Comparison of ENCODE assay signal across 25 cellular contexts in the genomic region with DNA sequence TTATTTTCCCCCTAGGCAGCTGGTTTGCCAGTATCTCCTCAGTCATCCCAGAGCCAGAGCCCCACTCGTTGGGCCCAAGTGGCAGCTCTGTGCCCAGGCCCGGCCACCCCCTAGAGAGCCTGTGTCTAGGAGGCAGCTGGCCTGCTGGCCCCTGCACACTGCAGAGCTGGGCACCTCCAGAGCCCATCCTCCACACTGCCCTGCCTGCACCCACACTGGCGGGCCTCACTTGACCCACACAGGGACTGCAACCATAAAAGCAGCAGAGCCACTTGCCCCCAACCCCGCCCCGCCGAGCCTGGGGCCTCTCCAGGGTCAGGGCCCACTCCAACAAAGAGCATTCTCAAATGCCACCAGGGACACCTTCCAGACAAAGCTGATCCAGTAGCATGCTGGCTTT.
"Had no signal": no experiment of that assay in that cellular context is flagged by ENCODE, and none has a peak within 500 bp of the region (broad histone marks: within the 10 kb centered on the region; RNA-seq: fewer than 3 reads in every experiment).

No MANE protein-coding gene starts in this region.

- H3K4me3 ChIP-seq: left ventricle myocardium inferior, ovary, prostate gland, sigmoid colon, upper lobe of left lung had no signal

- H3K9me3 ChIP-seq: left ventricle myocardium inferior, ovary, prostate gland, sigmoid colon, upper lobe of left lung had no signal

- H3K27ac ChIP-seq: epithelial cell of prostate, left ventricle myocardium inferior, ovary, prostate gland, sigmoid colon, upper lobe of left lung had no signal

- H3K27ac Mint-ChIP-seq: activated CD4-positive, alpha-beta memory T cell treated with anti-CD3 and anti-CD28 coated beads for 36 hours; activated CD4-positive, alpha-beta T cell treated with anti-CD3 and anti-CD28 coated beads, Interleukin-2, amount 10 ng/mL, durations not matched to agents 24 days and 14 days; activated naive CD4-positive, alpha-beta T cell treated with anti-CD3 and anti-CD28 coated beads, Interleukin-2, amount 50 U/mL, for 24 hours; nephron progenitor cell; stimulated activated effector memory CD8-positive, alpha-beta T cell treated with anti-CD3 and anti-CD28 coated beads, Interleukin-12 subunit alpha, Interleukin-12 subunit beta, amount 100 ng/mL, for 72 hours had no signal

- ATAC-seq: stimulated activated naive CD8-positive, alpha-beta T cell treated with anti-CD3 and anti-CD28 coated beads, Interleukin-15, amount 100 ng/mL, for 72 hours had no signal

- H3K36me3 Mint-ChIP-seq: activated CD4-positive, alpha-beta memory T cell treated with anti-CD3 and anti-CD28 coated beads for 36 hours; activated naive CD4-positive, alpha-beta T cell treated with anti-CD3 and anti-CD28 coated beads, Interleukin-2, amount 50 U/mL, for 24 hours; naive B cell; stimulated activated effector memory CD8-positive, alpha-beta T cell treated with anti-CD3 and anti-CD28 coated beads, Interleukin-12 subunit alpha, Interleukin-12 subunit beta, amount 100 ng/mL, for 72 hours had no signal

- H3K27me3 ChIP-seq: ovary, sigmoid colon, upper lobe of left lung had no signal

- DNase-seq: activated CD4-positive, alpha-beta memory T cell treated with anti-CD3 and anti-CD28 coated beads for 36 hours; activated CD4-positive, alpha-beta T cell treated with anti-CD3 and anti-CD28 coated beads, Interleukin-2, amount 10 ng/mL, durations not matched to agents 24 days and 14 days; activated CD4-positive, CD25-positive, alpha-beta regulatory T cell treated with anti-CD3 and anti-CD28 coated beads, Interleukin-2, amount 50 U/mL, for 72 hours; activated CD8-positive, alpha-beta memory T cell treated with anti-CD3 and anti-CD28 coated beads, Interleukin-2, amount 50 U/mL, for 4 hours; activated T-cell treated with anti-CD3 and anti-CD28 coated beads, Interleukin-2, amount 50 U/mL, for 1 hour; dermis blood vessel endothelial cell; effector CD4-positive, alpha-beta T cell; glutamatergic neuron; islet precursor cell; left ventricle myocardium inferior; naive B cell; nephron progenitor cell; ovary; retina; sigmoid colon; small intestine; stimulated activated CD4-positive, alpha-beta T cell treated with anti-CD3 and anti-CD28 coated beads, Interleukin-4, amount 100 ng/mL, for 24 hours; stimulated activated naive CD8-positive, alpha-beta T cell treated with anti-CD3 and anti-CD28 coated beads, Interleukin-15, amount 100 ng/mL, for 72 hours; T-helper 1 cell; T-helper 9 cell; upper lobe of left lung had no signal

- H3K36me3 ChIP-seq: left ventricle myocardium inferior, ovary, prostate gland, sigmoid colon, upper lobe of left lung had no signal

- H3K27me3 Mint-ChIP-seq: activated CD4-positive, alpha-beta memory T cell treated with anti-CD3 and anti-CD28 coated beads for 36 hours; activated naive CD4-positive, alpha-beta T cell treated with anti-CD3 and anti-CD28 coated beads, Interleukin-2, amount 50 U/mL, for 24 hours; naive B cell; stimulated activated naive CD8-positive, alpha-beta T cell treated with anti-CD3 and anti-CD28 coated beads, Interleukin-15, amount 100 ng/mL, for 72 hours had no signal

- H3K4me3 Mint-ChIP-seq: activated CD4-positive, alpha-beta memory T cell treated with anti-CD3 and anti-CD28 coated beads for 36 hours; activated CD4-positive, alpha-beta T cell treated with anti-CD3 and anti-CD28 coated beads, Interleukin-2, amount 10 ng/mL, durations not matched to agents 24 days and 14 days; activated naive CD4-positive, alpha-beta T cell treated with anti-CD3 and anti-CD28 coated beads, Interleukin-2, amount 50 U/mL, for 24 hours; nephron progenitor cell; stimulated activated effector memory CD8-positive, alpha-beta T cell treated with anti-CD3 and anti-CD28 coated beads, Interleukin-12 subunit alpha, Interleukin-12 subunit beta, amount 100 ng/mL, for 72 hours; stimulated activated naive CD8-positive, alpha-beta T cell treated with anti-CD3 and anti-CD28 coated beads, Interleukin-15, amount 100 ng/mL, for 72 hours had no signal
